Comparison of ENCODE assay signal across 8 cellular contexts in genomic region chr14:34628681-34629135, GRCh38. TPM values are rescaled to one million over a fixed set of nuclear protein-coding genes. Genes with fewer than 3 reads are reported as not detected.
DNase-seq lines count a peak whose midpoint lies in the region; ATAC-seq and TF ChIP-seq lines count a peak whose summit lies in the region.

No MANE protein-coding gene starts in this region.

- ATAC-seq in psoas muscle, result no peak

- TF ChIP-seq POLR2A in esophagus squamous epithelium (IDR thresholded peaks at IDR 0.05), result no peak

- peak; percentile 10 for DNase-seq in stimulated activated CD4-positive, alpha-beta T cell treated with anti-CD3 and anti-CD28 coated beads, Interleukin-2, amount 100 ng/mL, for 4 hours (ENCODE audit: low read depth)
- DNase-seq in stimulated activated CD4-positive, alpha-beta T cell treated with anti-CD3 and anti-CD28 coated beads, Interleukin-1b, Interleukin-23, amount 100 ng/mL, for 48 hours, result no peak
- peak; percentile 16 to 34 for DNase-seq in activated CD4-positive, alpha-beta T cell treated with anti-CD3 and anti-CD28 coated beads, Interleukin-2, amount 50 U/mL, for 48 hours
- no peak for DNase-seq in esophagus squamous epithelium (lab: John Stamatoyannopoulos, UW)
- DNase-seq in psoas muscle, result no peak
- no peak for DNase-seq in iPS-NIHi11 (ENCODE audit: low spot score)
- DNase-seq in globus pallidus (ENCODE audit: low spot score), result no peak
- no peak for DNase-seq in AG20443 (ENCODE audit: low spot score)

- peak overlapping the region in 3 of 4 donors; percentile 96 to 99 (median 97) for H3K27ac ChIP-seq in esophagus squamous epithelium
- peak overlapping the region; percentile 95 for H3K27ac ChIP-seq in psoas muscle

- peaks cover 0 to 58% (median 8%) of the 10 kb centered on the region in 3 donors for H3K4me1 ChIP-seq in esophagus squamous epithelium
- H3K4me1 ChIP-seq in psoas muscle, result peaks cover 16% of the 10 kb centered on the region

- H3K9me3 ChIP-seq in esophagus squamous epithelium (no peaks in the 10 kb centered on the region), psoas muscle (no peaks in the 10 kb centered on the region)

- H3K27me3 ChIP-seq in esophagus squamous epithelium (no peaks in the 10 kb centered on the region), psoas muscle (ENCODE audit: insufficient read depth in 3 of 3, low read length in 2 of 3) (no peaks in the 10 kb centered on the region)

- WGBS in esophagus squamous epithelium, 2 donors, result 16 to 19% methylated on average over 5 of the region's 5 CpGs
- 34 to 42% (median 35%) methylated on average over 5 of the region's 5 CpGs for WGBS in psoas muscle, 3 donors

- intact Hi-C loops in esophagus squamous epithelium (cut with DNase I), result no loop called here
- intact Hi-C loops in psoas muscle (cut with DNase I), result no loop called here

- TF ChIP-seq CTCF in esophagus squamous epithelium (IDR thresholded peaks at IDR 0.05), result no peak
- no peak for TF ChIP-seq CTCF in psoas muscle (IDR thresholded peaks at IDR 0.05)

- peaks cover 0 to 32% (median 0%) of the 10 kb centered on the region in 3 donors for H3K36me3 ChIP-seq in esophagus squamous epithelium
- peaks cover 0 to 27% of the 10 kb centered on the region in 2 donors for H3K36me3 ChIP-seq in psoas muscle (ENCODE audit: insufficient read depth in 1 of 2, low read depth in 1 of 2)

- H3K4me3 ChIP-seq in esophagus squamous epithelium, result peak overlapping the region in 3 of 4 donors; percentile 89 to 95 (median 94)
- peak overlapping the region; percentile 100 for H3K4me3 ChIP-seq in psoas muscle

RNA-seq across cellular contexts. Expression of gene SNX6, which starts 1.2 kb away (rescaled TPM):
- 100 to 1,000 TPM in 2 of 4 donors, 10 to 100 TPM in 2; 77.6 to 162 (median 111) TPM for total RNA-seq in esophagus squamous epithelium
- 10 to 100 TPM; 36.3 to 45.5 (median 44.4) TPM for total RNA-seq in psoas muscle
- 10 to 100 TPM; 30.7 to 66.2 (median 42.6) TPM for polyA plus RNA-seq in psoas muscle

Comparison
In these comparisons a context has a peak if more than half of its experiments do, and no peak if none do; other contexts are left out.
1. DNase-seq: peak in stimulated activated CD4-positive, alpha-beta T cell treated with anti-CD3 and anti-CD28 coated beads, Interleukin-2, amount 100 ng/mL, for 4 hours (single experiment) and activated CD4-positive, alpha-beta T cell treated with anti-CD3 and anti-CD28 coated beads, Interleukin-2, amount 50 U/mL, for 48 hours (2 of 2); none in stimulated activated CD4-positive, alpha-beta T cell treated with anti-CD3 and anti-CD28 coated beads, Interleukin-1b, Interleukin-23, amount 100 ng/mL, for 48 hours (single experiment), esophagus squamous epithelium (single experiment), psoas muscle (0 of 2), iPS-NIHi11 (single experiment), globus pallidus (single experiment) and AG20443 (single experiment).